14 cellular contexts compared by ENCODE assay signal in the genomic region with DNA sequence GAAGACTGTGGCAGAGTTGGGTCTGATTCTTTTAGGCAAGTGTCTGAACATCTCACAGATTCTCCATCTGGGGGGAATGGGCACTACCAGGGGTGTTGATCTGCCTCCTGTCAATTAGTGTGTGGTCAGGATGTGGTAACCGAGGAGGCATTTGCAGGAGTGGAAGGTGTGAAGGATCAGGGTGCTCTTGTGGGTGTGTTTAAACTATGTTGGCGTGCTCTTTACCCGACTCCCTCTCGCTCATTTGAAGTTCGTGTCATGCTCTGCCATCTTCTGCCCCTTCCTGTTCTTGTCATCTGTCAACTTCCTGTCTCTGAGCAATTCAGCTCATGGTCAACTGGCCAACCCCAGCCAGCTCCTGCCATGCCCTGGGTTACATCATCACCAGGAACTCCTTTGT.
DNase-seq lines count a peak whose midpoint lies in the region; ATAC-seq and TF ChIP-seq lines count a peak whose summit lies in the region.
"Had no signal": no experiment of that assay in that cellular context is flagged by ENCODE, and none has a peak within 500 bp of the region (broad histone marks: within the 10 kb centered on the region; RNA-seq: fewer than 3 reads in every experiment).

No MANE protein-coding gene starts in this region.

- CTCF ChIA-PET in activated CD4-positive, alpha-beta memory T cell treated with anti-CD3 and anti-CD28 coated beads for 36 hours (lab: Charles Lee): no interaction called here

- no peaks in the 10 kb centered on the region for H3K36me3 Mint-ChIP-seq in activated CD4-positive, alpha-beta memory T cell treated with anti-CD3 and anti-CD28 coated beads for 36 hours

- intact Hi-C loops in activated CD4-positive, alpha-beta memory T cell treated with anti-CD3 and anti-CD28 coated beads for 36 hours (cut with micrococcal nuclease): loop anchor here (5.0 kb wide), 1 partner anchor 40 kb away; no protein-coding TSS in a partner anchor
- intact Hi-C loops in mucosa of descending colon (cut with DNase I, micrococcal nuclease): no loop called here

- H3K27me3 ChIP-seq in brain microvascular endothelial cell (replicated peaks): no peaks in the 10 kb centered on the region

- no peaks in the 10 kb centered on the region for H3K36me3 ChIP-seq in mucosa of descending colon (ENCODE audit: low read depth)
- H3K36me3 ChIP-seq in brain microvascular endothelial cell (replicated peaks): no peaks in the 10 kb centered on the region

- no peak for TF ChIP-seq CTCF in mucosa of descending colon (IDR thresholded peaks at IDR 0.05)
- no peak for TF ChIP-seq CTCF in brain microvascular endothelial cell (IDR thresholded peaks at IDR 0.05; ENCODE audit: low read depth, low read length, missing control alignments)

- no peaks in the 10 kb centered on the region for H3K27me3 Mint-ChIP-seq in activated CD4-positive, alpha-beta memory T cell treated with anti-CD3 and anti-CD28 coated beads for 36 hours

- H3K4me1 ChIP-seq in mucosa of descending colon (ENCODE audit: low read depth): no peaks in the 10 kb centered on the region

- H3K27ac ChIP-seq in brain microvascular endothelial cell: no peak overlapping the region

- H3K4me1 Mint-ChIP-seq in activated CD4-positive, alpha-beta memory T cell treated with anti-CD3 and anti-CD28 coated beads for 36 hours (ENCODE audit: low read depth): peaks cover 6% of the 10 kb centered on the region

- in situ Hi-C loops in brain microvascular endothelial cell (cut with HindIII; ENCODE audit: low pct_ligation_motif_present, low sequenced_read_pairs): no loop called here

- H3K9me3 ChIP-seq in mucosa of descending colon: peaks cover 3% of the 10 kb centered on the region

- H3K4me3 Mint-ChIP-seq in activated CD4-positive, alpha-beta memory T cell treated with anti-CD3 and anti-CD28 coated beads for 36 hours: no peak overlapping the region

- H3K27ac Mint-ChIP-seq in activated CD4-positive, alpha-beta memory T cell treated with anti-CD3 and anti-CD28 coated beads for 36 hours: no peak overlapping the region

- DNase-seq in stimulated activated CD4-positive, alpha-beta T cell treated with anti-CD3 and anti-CD28 coated beads, Interleukin-4, amount 100 ng/mL, for 24 hours: peak; percentile 4
- DNase-seq in stimulated activated CD4-positive, alpha-beta T cell treated with anti-CD3 and anti-CD28 coated beads, Interleukin-2, amount 100 ng/mL, for 48 hours: no peak
- DNase-seq in activated CD4-positive, alpha-beta memory T cell treated with anti-CD3 and anti-CD28 coated beads for 36 hours: peak; percentile 38
- DNase-seq in mucosa of descending colon (no peak), brain microvascular endothelial cell (no peak)
- DNase-seq: amygdala, H7, NCI-H1092, NCI-H2171, right cardiac atrium, SHP77 treated with DMSO at 0.1 percent for 48 hours had no signal

- peaks cover 14% of the 10 kb centered on the region for H3K9me3 Mint-ChIP-seq in activated CD4-positive, alpha-beta memory T cell treated with anti-CD3 and anti-CD28 coated beads for 36 hours

- H3K4me3 ChIP-seq in mucosa of descending colon: no peak overlapping the region
- no peak overlapping the region for H3K4me3 ChIP-seq in brain microvascular endothelial cell (ENCODE audit: low read depth, low read length)

- POLR2A ChIA-PET in activated CD4-positive, alpha-beta memory T cell treated with anti-CD3 and anti-CD28 coated beads for 36 hours (lab: Charles Lee): no interaction called here

- peak; percentile 39 for ATAC-seq in mucosa of descending colon
- ATAC-seq in GM18907 (IDR thresholded peaks at IDR 0.05; ENCODE audit: unreplicated experiment): no peak
- no peak for ATAC-seq in GM18909 (IDR thresholded peaks at IDR 0.05; ENCODE audit: poor library complexity, unreplicated experiment)
- no peak for ATAC-seq in GM18517 (IDR thresholded peaks at IDR 0.05; ENCODE audit: unreplicated experiment)
- ATAC-seq: right cardiac atrium had no signal

Comparison
In these comparisons a context has a peak if more than half of its experiments do, and no peak if none do; other contexts are left out.
1. DNase-seq: peak in stimulated activated CD4-positive, alpha-beta T cell treated with anti-CD3 and anti-CD28 coated beads, Interleukin-4, amount 100 ng/mL, for 24 hours (single experiment) and activated CD4-positive, alpha-beta memory T cell treated with anti-CD3 and anti-CD28 coated beads for 36 hours (single experiment); none in stimulated activated CD4-positive, alpha-beta T cell treated with anti-CD3 and anti-CD28 coated beads, Interleukin-2, amount 100 ng/mL, for 48 hours (0 of 2), mucosa of descending colon (0 of 3) and brain microvascular endothelial cell (single experiment).